ENCODE assay signal across 1 cellular context in the genomic region with DNA sequence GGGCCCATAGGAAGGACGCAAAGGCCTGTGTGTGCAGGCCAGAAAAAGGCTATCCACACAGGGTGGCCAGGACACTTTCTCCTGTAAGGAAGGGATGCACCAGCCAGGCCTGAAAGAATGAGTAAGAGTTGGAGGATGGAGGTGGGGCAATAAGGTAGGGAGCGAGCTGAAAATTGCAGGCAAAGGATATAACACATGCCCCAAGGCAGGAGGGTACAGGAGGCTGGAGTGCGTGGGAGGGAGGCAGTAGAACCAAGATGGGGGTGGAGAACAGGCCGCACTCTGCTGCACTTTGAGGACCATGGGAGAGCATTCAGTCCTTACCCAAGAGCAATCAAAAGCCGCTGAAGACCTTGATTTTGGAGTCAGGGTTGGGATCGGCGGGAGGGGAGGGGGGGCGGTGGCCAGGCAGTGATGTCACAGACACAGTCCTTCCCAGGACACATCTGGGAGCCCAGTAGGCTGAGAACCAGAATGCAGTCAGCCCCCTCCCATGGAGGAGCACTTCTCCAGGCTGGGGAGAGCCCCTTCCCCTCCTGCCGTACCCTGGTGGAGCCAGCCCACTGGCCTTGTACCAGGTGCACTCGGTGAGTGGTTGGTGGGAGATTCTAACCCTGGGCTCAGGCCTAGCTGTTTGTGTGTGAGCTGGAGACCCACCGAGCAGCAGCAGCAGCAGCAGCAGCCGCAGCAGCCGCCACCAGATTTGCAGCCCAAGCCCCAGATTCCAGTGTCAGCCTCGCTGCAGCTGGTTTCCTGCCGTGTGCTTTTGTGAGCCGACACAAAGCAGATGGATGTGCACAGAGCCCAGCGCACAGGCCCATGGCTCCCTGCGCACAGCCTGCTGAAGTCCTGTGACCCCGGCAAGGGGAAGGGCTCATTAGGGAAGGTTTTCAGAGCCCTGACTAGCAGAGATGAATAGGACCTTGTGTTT.
A peak's percentile ranks its signal among the peaks of the same experiment; 100 is the strongest.
TF ChIP-seq lines count a peak whose summit lies in the region.

No MANE protein-coding gene starts in this region.

TF ChIP-seq in HepG2, 621 proteins besides CTCF, POLR2A, EP300 and RAD21 (continued from another document):
- TF ChIP-seq, protein P1, sequence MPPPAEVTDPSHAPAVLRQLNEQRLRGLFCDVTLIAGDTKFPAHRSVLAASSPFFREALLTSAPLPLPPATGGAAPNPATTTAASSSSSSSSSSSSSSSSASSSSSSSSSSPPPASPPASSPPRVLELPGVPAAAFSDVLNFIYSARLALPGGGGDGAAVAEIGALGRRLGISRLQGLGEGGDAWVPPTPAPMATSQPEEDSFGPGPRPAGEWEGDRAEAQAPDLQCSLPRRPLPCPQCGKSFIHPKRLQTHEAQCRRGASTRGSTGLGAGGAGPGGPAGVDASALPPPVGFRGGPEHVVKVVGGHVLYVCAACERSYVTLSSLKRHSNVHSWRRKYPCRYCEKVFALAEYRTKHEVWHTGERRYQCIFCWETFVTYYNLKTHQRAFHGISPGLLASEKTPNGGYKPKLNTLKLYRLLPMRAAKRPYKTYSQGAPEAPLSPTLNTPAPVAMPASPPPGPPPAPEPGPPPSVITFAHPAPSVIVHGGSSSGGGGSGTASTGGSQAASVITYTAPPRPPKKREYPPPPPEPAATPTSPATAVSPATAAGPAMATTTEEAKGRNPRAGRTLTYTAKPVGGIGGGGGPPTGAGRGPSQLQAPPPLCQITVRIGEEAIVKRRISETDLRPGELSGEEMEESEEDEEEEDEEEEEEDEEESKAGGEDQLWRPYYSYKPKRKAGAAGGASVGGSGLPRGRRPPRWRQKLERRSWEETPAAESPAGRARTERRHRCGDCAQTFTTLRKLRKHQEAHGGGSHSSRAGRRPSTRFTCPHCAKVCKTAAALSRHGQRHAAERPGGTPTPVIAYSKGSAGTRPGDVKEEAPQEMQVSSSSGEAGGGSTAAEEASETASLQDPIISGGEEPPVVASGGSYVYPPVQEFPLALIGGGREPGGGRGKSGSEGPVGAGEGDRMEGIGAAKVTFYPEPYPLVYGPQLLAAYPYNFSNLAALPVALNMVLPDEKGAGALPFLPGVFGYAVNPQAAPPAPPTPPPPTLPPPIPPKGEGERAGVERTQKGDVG (CRISPR knock-in tag; IDR thresholded peaks at IDR 0.05; ENCODE audit: borderline replicate concordance): peak; percentile 91; the same call in 1 of the 2 replicates
- TF ChIP-seq, protein P2, sequence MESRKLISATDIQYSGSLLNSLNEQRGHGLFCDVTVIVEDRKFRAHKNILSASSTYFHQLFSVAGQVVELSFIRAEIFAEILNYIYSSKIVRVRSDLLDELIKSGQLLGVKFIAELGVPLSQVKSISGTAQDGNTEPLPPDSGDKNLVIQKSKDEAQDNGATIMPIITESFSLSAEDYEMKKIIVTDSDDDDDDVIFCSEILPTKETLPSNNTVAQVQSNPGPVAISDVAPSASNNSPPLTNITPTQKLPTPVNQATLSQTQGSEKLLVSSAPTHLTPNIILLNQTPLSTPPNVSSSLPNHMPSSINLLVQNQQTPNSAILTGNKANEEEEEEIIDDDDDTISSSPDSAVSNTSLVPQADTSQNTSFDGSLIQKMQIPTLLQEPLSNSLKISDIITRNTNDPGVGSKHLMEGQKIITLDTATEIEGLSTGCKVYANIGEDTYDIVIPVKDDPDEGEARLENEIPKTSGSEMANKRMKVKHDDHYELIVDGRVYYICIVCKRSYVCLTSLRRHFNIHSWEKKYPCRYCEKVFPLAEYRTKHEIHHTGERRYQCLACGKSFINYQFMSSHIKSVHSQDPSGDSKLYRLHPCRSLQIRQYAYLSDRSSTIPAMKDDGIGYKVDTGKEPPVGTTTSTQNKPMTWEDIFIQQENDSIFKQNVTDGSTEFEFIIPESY (CRISPR knock-in tag; IDR thresholded peaks at IDR 0.05): peak; percentile 94
- TF ChIP-seq, protein P3, sequence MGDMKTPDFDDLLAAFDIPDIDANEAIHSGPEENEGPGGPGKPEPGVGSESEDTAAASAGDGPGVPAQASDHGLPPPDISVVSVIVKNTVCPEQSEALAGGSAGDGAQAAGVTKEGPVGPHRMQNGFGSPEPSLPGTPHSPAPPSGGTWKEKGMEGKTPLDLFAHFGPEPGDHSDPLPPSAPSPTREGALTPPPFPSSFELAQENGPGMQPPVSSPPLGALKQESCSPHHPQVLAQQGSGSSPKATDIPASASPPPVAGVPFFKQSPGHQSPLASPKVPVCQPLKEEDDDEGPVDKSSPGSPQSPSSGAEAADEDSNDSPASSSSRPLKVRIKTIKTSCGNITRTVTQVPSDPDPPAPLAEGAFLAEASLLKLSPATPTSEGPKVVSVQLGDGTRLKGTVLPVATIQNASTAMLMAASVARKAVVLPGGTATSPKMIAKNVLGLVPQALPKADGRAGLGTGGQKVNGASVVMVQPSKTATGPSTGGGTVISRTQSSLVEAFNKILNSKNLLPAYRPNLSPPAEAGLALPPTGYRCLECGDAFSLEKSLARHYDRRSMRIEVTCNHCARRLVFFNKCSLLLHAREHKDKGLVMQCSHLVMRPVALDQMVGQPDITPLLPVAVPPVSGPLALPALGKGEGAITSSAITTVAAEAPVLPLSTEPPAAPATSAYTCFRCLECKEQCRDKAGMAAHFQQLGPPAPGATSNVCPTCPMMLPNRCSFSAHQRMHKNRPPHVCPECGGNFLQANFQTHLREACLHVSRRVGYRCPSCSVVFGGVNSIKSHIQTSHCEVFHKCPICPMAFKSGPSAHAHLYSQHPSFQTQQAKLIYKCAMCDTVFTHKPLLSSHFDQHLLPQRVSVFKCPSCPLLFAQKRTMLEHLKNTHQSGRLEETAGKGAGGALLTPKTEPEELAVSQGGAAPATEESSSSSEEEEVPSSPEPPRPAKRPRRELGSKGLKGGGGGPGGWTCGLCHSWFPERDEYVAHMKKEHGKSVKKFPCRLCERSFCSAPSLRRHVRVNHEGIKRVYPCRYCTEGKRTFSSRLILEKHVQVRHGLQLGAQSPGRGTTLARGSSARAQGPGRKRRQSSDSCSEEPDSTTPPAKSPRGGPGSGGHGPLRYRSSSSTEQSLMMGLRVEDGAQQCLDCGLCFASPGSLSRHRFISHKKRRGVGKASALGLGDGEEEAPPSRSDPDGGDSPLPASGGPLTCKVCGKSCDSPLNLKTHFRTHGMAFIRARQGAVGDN (CRISPR knock-in tag; IDR thresholded peaks at IDR 0.05): peak; percentile 83
- TF ChIP-seq, protein P4, sequence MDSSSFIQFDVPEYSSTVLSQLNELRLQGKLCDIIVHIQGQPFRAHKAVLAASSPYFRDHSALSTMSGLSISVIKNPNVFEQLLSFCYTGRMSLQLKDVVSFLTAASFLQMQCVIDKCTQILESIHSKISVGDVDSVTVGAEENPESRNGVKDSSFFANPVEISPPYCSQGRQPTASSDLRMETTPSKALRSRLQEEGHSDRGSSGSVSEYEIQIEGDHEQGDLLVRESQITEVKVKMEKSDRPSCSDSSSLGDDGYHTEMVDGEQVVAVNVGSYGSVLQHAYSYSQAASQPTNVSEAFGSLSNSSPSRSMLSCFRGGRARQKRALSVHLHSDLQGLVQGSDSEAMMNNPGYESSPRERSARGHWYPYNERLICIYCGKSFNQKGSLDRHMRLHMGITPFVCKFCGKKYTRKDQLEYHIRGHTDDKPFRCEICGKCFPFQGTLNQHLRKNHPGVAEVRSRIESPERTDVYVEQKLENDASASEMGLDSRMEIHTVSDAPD (CRISPR knock-in tag; IDR thresholded peaks at IDR 0.05): 0 out of 2 replicates have a peak, but pooled peaks have one; percentile 42
- TF ChIP-seq ZNF253 (CRISPR knock-in tag; IDR thresholded peaks at IDR 0.05; ENCODE audit: borderline replicate concordance) (0 out of 2 replicates have a peak, but pooled peaks have one; percentile 53), POLR2AphosphoS2 (IDR thresholded peaks at IDR 0.05; ENCODE audit: low read depth, low read length) (no peak), ZSCAN21 (CRISPR knock-in tag; IDR thresholded peaks at IDR 0.05; ENCODE audit: borderline replicate concordance) (peak; percentile 19; the same call in 1 of the 2 replicates), NR2F6 (IDR thresholded peaks at IDR 0.05) (no peak), NR2F6 (CRISPR knock-in tag; IDR thresholded peaks at IDR 0.05) (no peak), EEA1 (CRISPR knock-in tag; IDR thresholded peaks at IDR 0.05; ENCODE audit: borderline replicate concordance) (no peak), ZNF354B (CRISPR knock-in tag; IDR thresholded peaks at IDR 0.05) (peak; percentile 56; the same call in 1 of the 2 replicates), ZNF331 (CRISPR knock-in tag; IDR thresholded peaks at IDR 0.05) (peak; percentile 68), ZFX (CRISPR knock-in tag; IDR thresholded peaks at IDR 0.05; ENCODE audit: low read depth) (peak; percentile 4; the same call in 1 of the 2 replicates), ZNF292 (CRISPR knock-in tag; IDR thresholded peaks at IDR 0.05; ENCODE audit: borderline replicate concordance, low read depth) (0 out of 2 replicates have a peak, but pooled peaks have one; percentile 42), NFKB2 (CRISPR knock-in tag; IDR thresholded peaks at IDR 0.05; ENCODE audit: borderline replicate concordance) (peak; percentile 29; the same call in 1 of the 2 replicates)
- TF ChIP-seq, protein P5, sequence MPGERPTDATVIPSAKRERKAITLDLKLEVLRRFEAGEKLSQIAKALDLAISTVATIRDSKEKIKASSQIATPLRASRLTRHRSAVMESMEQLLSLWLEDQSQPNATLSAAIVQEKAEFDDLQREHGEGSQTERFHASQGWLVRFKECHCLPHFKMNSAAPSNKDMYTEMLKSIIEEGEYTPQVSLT (CRISPR knock-in tag; IDR thresholded peaks at IDR 0.05; ENCODE audit: borderline replicate concordance, low read depth): no peak
